Comparison of ENCODE assay signal across 25 cellular contexts in the genomic region with DNA sequence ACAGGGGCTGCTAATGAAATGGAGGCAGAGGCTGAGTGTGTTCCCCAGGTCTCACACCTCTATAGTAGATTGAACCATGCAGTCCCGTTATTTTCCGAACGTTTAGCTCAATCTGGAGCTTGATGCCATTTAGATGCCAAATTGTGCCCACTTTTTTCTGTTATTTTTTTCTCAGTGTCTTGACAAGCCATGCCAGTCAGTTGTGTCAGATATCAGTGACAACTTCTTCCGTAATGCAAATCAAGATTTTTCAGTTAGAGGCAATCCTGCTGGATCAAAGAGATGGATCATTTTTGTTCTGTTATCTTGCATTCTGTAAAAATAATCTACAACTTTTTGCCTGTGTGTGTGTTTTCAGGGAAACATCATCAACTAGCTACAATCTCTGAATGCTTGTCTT. TPM values are rescaled to one million over a fixed set of nuclear protein-coding genes. Genes with fewer than 3 reads are reported as not detected.
"Had no signal": no experiment of that assay in that cellular context is flagged by ENCODE, and none has a peak within 500 bp of the region (broad histone marks: within the 10 kb centered on the region; RNA-seq: fewer than 3 reads in every experiment).

No MANE protein-coding gene starts in this region.

- H3K27me3 ChIP-seq: stomach, testis, thyroid gland, tibial nerve, upper lobe of left lung, uterus, vagina had no signal

- H3K9me3 ChIP-seq: stomach, suprapubic skin, testis, thoracic aorta, thyroid gland, tibial artery, tibial nerve, transverse colon, upper lobe of left lung, upper lobe of right lung, uterus, vagina had no signal

- H3K4me3 ChIP-seq: stomach, suprapubic skin, testis, thoracic aorta, thyroid gland, tibial artery, tibial nerve, transverse colon, upper lobe of left lung, upper lobe of right lung, uterus, vagina had no signal

- H3K36me3 ChIP-seq: stomach, suprapubic skin, thoracic aorta, thyroid gland, tibial artery, tibial nerve, transverse colon, upper lobe of left lung, upper lobe of right lung, uterus, vagina had no signal

- H3K4me1 ChIP-seq: stomach, suprapubic skin, testis, thyroid gland, tibial artery, tibial nerve, transverse colon, upper lobe of left lung, upper lobe of right lung, uterus, vagina had no signal

- DNase-seq: stimulated activated CD4-positive, alpha-beta T cell treated with anti-CD3 and anti-CD28 coated beads, Interleukin-2, amount 100 ng/mL, for 48 hours; stimulated activated CD4-positive, alpha-beta T cell treated with anti-CD3 and anti-CD28 coated beads, Interleukin-4, amount 100 ng/mL, for 1 hour; stimulated activated CD4-positive, alpha-beta T cell treated with anti-CD3 and anti-CD28 coated beads, Interleukin-4, amount 100 ng/mL, for 24 hours; stimulated activated CD4-positive, alpha-beta T cell treated with anti-CD3 and anti-CD28 coated beads, Interleukin-4, amount 100 ng/mL, for 4 hours; stimulated activated CD8-positive, alpha-beta memory T cell treated with anti-CD3 and anti-CD28 coated beads, Interleukin-4, amount 100 ng/mL, for 48 hours; stimulated activated naive B cell treated with anti-CD40 and anti-IgM and Interleukin-4, amounts not matched to agents 10 μg/mL and 1 μg/mL and 100 μg/mL, for 72 hours; stimulated activated naive CD4-positive, alpha-beta T cell; stimulated activated naive CD4-positive, alpha-beta T cell treated with Interleukin-2 at 50 U/mL for 16 hours; stimulated activated naive CD8-positive, alpha-beta T cell treated with anti-CD3 and anti-CD28 coated beads, Interleukin-15, amount 100 ng/mL, for 72 hours; stimulated activated naive CD8-positive, alpha-beta T cell treated with anti-CD3 and anti-CD28 coated beads, Interleukin-15, Interleukin-2, amounts not matched to agents 100 U/mL and 50 U/mL, for 24 hours; substantia nigra; testis; thyroid gland; tibial artery; transverse colon; trophoblast cell; upper lobe of left lung; upper lobe of right lung; uterus had no signal

- ATAC-seq: stimulated activated memory B cell treated with anti-CD40 and anti-IgM and Interleukin-4, amounts not matched to agents 10 μg/mL and 1 μg/mL and 100 μg/mL, for 72 hours; stimulated activated naive B cell treated with anti-CD40 and anti-IgM and Interleukin-4, amounts not matched to agents 10 μg/mL and 1 μg/mL and 100 μg/mL, for 72 hours; stimulated activated naive CD8-positive, alpha-beta T cell treated with anti-CD3 and anti-CD28 coated beads, Interleukin-15, amount 100 ng/mL, for 72 hours; stimulated activated naive CD8-positive, alpha-beta T cell treated with anti-CD3 and anti-CD28 coated beads, Interleukin-15, Interleukin-2, amounts not matched to agents 100 U/mL and 50 U/mL, for 24 hours; upper lobe of right lung had no signal

- H3K27ac ChIP-seq: stomach, suprapubic skin, testis, thoracic aorta, thyroid gland, tibial artery, tibial nerve, transverse colon, upper lobe of left lung, upper lobe of right lung, uterus, vagina had no signal

RNA-seq across cellular contexts. Expression of gene GLP1R, which starts 31.1 kb away (rescaled TPM):
- total RNA-seq: thoracic aorta, transverse colon, upper lobe of right lung, vagina had no signal
